Comparison of ENCODE assay signal across 11 cellular contexts in genomic region chr4:86592553-86593249, GRCh38. TPM values are rescaled to one million over a fixed set of nuclear protein-coding genes. Genes with fewer than 3 reads are reported as not detected.
DNase-seq lines count a peak whose midpoint lies in the region; ATAC-seq and TF ChIP-seq lines count a peak whose summit lies in the region.
"Had no signal": no experiment of that assay in that cellular context is flagged by ENCODE, and none has a peak within 500 bp of the region (broad histone marks: within the 10 kb centered on the region; RNA-seq: fewer than 3 reads in every experiment).

No MANE protein-coding gene starts in this region.

- peak overlapping the region; percentile 29 for H2AFZ ChIP-seq in neuron (ENCODE audit: low read depth, low read length)

- H3K27me3 Mint-ChIP-seq in CD4-positive, alpha-beta memory T cell = peaks cover 7 to 19% of the 10 kb centered on the region in 2 donors

- peak overlapping the region in 1 of 8 donors; percentile 88 for H3K4me3 Mint-ChIP-seq in CD4-positive, alpha-beta memory T cell

- peak overlapping the region in 4 of 7 donors; percentile 25 to 96 (median 62) for H3K27ac Mint-ChIP-seq in CD4-positive, alpha-beta memory T cell

- H3K4me1 ChIP-seq in CD4-positive, alpha-beta memory T cell (ENCODE audit: insufficient read depth, low read length) = peaks cover 18% of the 10 kb centered on the region
- peaks cover 20% of the 10 kb centered on the region for H3K4me1 ChIP-seq in endocrine pancreas (ENCODE audit: control insufficient read depth, insufficient read depth, low read length)
- peaks cover 11% of the 10 kb centered on the region for H3K4me1 ChIP-seq in neuron (ENCODE audit: insufficient read depth, low read length)

- no peak overlapping the region for H3K4me3 ChIP-seq in CD4-positive, alpha-beta memory T cell (ENCODE audit: low read length in 2 of 2)
- H3K4me3 ChIP-seq in endocrine pancreas (ENCODE audit: control insufficient read depth, insufficient read depth, low read length) = peak overlapping the region; percentile 86
- peak overlapping the region; percentile 83 for H3K4me3 ChIP-seq in neuron (ENCODE audit: low read length)

- POLR2A ChIA-PET in CD4-positive, alpha-beta memory T cell (lab: Charles Lee; ENCODE audit: partially characterized antibody) = interaction anchor here (2.0 kb wide), 1 partner anchor 48 kb away, joined by 15 read pairs; no protein-coding TSS in a partner anchor

- H3K36me3 Mint-ChIP-seq in CD4-positive, alpha-beta memory T cell = peaks cover 0 to 4% of the 10 kb centered on the region in 2 donors

- H3K27me3 ChIP-seq in CD4-positive, alpha-beta memory T cell (ENCODE audit: insufficient read depth, low read length) = no peaks in the 10 kb centered on the region
- H3K27me3 ChIP-seq in endocrine pancreas (ENCODE audit: control insufficient read depth, insufficient read depth, low read length) = no peaks in the 10 kb centered on the region
- H3K27me3 ChIP-seq in neuron (ENCODE audit: insufficient read depth, low read length) = no peaks in the 10 kb centered on the region

- peaks cover 6 to 25% (median 14%) of the 10 kb centered on the region in 4 donors for H3K4me1 Mint-ChIP-seq in CD4-positive, alpha-beta memory T cell

- H3K36me3 ChIP-seq in CD4-positive, alpha-beta memory T cell (ENCODE audit: insufficient read depth, low read length) = no peaks in the 10 kb centered on the region
- H3K36me3 ChIP-seq in endocrine pancreas (ENCODE audit: control insufficient read depth, insufficient read depth, low read length) (no peaks in the 10 kb centered on the region), neuron (ENCODE audit: insufficient read depth, low read length) (no peaks in the 10 kb centered on the region)

- CTCF ChIA-PET in CD4-positive, alpha-beta memory T cell (lab: Charles Lee; ENCODE audit: partially characterized antibody) = interaction anchor here (0.9 kb wide), 1 partner anchor 94 kb away, joined by 5 read pairs; no protein-coding TSS in a partner anchor

- no peaks in the 10 kb centered on the region for H3K9me3 Mint-ChIP-seq in CD4-positive, alpha-beta memory T cell

- no peak for DNase-seq in CD4-positive, alpha-beta memory T cell
- peak; percentile 58 for DNase-seq in NCI-H69 (lab: John Stamatoyannopoulos, UW)
- no peak for DNase-seq in effector CD8-positive, alpha-beta T cell (lab: John Stamatoyannopoulos, UW)
- no peak for DNase-seq in erythroblast (lab: John Stamatoyannopoulos, UW)
- DNase-seq: activated gamma-delta T cell, DMS153, NCI-H446 had no signal

- no peak overlapping the region for H3K27ac ChIP-seq in CD4-positive, alpha-beta memory T cell (ENCODE audit: low read depth, low read length)

- H3K9me3 ChIP-seq in CD4-positive, alpha-beta memory T cell (ENCODE audit: control insufficient read depth in 1 of 2, low read length in 2 of 2) = no peaks in the 10 kb centered on the region
- no peaks in the 10 kb centered on the region for H3K9me3 ChIP-seq in endocrine pancreas (ENCODE audit: control insufficient read depth, low read length)
- H3K9me3 ChIP-seq in neuron (ENCODE audit: low read length) = no peaks in the 10 kb centered on the region

- H3K9ac ChIP-seq in endocrine pancreas (ENCODE audit: control insufficient read depth, insufficient read depth, low read length) = no peak overlapping the region

- intact Hi-C loops in CD4-positive, alpha-beta memory T cell (cut with micrococcal nuclease) = no loop called here

- TF ChIP-seq POLR2A in erythroblast (IDR thresholded peaks at IDR 0.05; ENCODE audit: low read length) = no peak

- no peak for ATAC-seq in activated CD4-positive, CD25-positive, alpha-beta regulatory T cell treated with anti-CD3 and anti-CD28 coated beads, Interleukin-2, amount 50 U/mL, for 24 hours
- no peak for ATAC-seq in HG03108 (IDR thresholded peaks at IDR 0.05; ENCODE audit: unreplicated experiment)

RNA-seq across cellular contexts. Expression of gene PTPN13, which starts 1.4 kb away (rescaled TPM):
- total RNA-seq in CD4-positive, alpha-beta memory T cell = 1 to 10 TPM; 7.6 to 7.8 TPM
- 10 to 100 TPM in 1 of 2 donors, 1 to 10 TPM in 1; 1.5 to 11.9 TPM for polyA plus RNA-seq in CD4-positive, alpha-beta memory T cell

Comparison
In these comparisons a context has a peak if more than half of its experiments do, and no peak if none do; other contexts are left out.
1. H3K4me3 ChIP-seq: peak in endocrine pancreas (single experiment) and neuron (single experiment); none in CD4-positive, alpha-beta memory T cell (0 of 2).